1 cellular context compared by ENCODE assay signal in genomic region chr2:119433636-119434327, GRCh38.
TF ChIP-seq lines count a peak whose summit lies in the region.

No MANE protein-coding gene starts in this region.

TF ChIP-seq in HepG2, 621 proteins besides CTCF, POLR2A, EP300 and RAD21 (continued from another document and continues in another):
- peak; percentile 28 for TF ChIP-seq SKI (IDR thresholded peaks at IDR 0.05; ENCODE audit: partially characterized antibody)
- no peak for TF ChIP-seq TBX3 (IDR thresholded peaks at IDR 0.05; ENCODE audit: borderline replicate concordance)
- peak; percentile 90; the same call in 1 of the 2 replicates for TF ChIP-seq MEIS2 (CRISPR knock-in tag; IDR thresholded peaks at IDR 0.05)
- no peak for TF ChIP-seq GTF3A (CRISPR knock-in tag; conservative IDR thresholded peaks at IDR 0.05)
- no peak for TF ChIP-seq PLRG1 (conservative IDR thresholded peaks at IDR 0.05)
- TF ChIP-seq RXRB (CRISPR knock-in tag; IDR thresholded peaks at IDR 0.05; ENCODE audit: borderline replicate concordance) = peak; percentile 86
- TF ChIP-seq MXI1 (IDR thresholded peaks at IDR 0.05; ENCODE audit: borderline replicate concordance, low read depth, low read length) = peak; percentile 49; the same call in 1 of the 3 replicates
- TF ChIP-seq ZNF850 (CRISPR knock-in tag; conservative IDR thresholded peaks at IDR 0.05) = no peak
- TF ChIP-seq, protein P1, sequence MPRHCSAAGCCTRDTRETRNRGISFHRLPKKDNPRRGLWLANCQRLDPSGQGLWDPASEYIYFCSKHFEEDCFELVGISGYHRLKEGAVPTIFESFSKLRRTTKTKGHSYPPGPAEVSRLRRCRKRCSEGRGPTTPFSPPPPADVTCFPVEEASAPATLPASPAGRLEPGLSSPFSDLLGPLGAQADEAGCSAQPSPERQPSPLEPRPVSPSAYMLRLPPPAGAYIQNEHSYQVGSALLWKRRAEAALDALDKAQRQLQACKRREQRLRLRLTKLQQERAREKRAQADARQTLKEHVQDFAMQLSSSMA (CRISPR knock-in tag; IDR thresholded peaks at IDR 0.05) = no peak
- TF ChIP-seq ZNF430 (CRISPR knock-in tag; IDR thresholded peaks at IDR 0.05) = 0 out of 2 replicates have a peak, but pooled peaks have one; percentile 25
- TF ChIP-seq ZNF543 (CRISPR knock-in tag; IDR thresholded peaks at IDR 0.05) = no peak
- TF ChIP-seq PPARG (CRISPR knock-in tag; conservative IDR thresholded peaks at IDR 0.05) = peak; percentile 48; the same call in 1 of the 2 replicates
- no peak for TF ChIP-seq KLF12 (CRISPR knock-in tag; IDR thresholded peaks at IDR 0.05; ENCODE audit: borderline replicate concordance)
- peak; percentile 77; the same call in 1 of the 2 replicates for TF ChIP-seq FOXO1 (CRISPR knock-in tag; IDR thresholded peaks at IDR 0.05)
- peak; percentile 78 for TF ChIP-seq ARID5B (CRISPR knock-in tag; IDR thresholded peaks at IDR 0.05)
- TF ChIP-seq ZFP82 (CRISPR knock-in tag; IDR thresholded peaks at IDR 0.05; ENCODE audit: borderline replicate concordance) = no peak
- TF ChIP-seq ZNF441 (CRISPR knock-in tag; IDR thresholded peaks at IDR 0.05; ENCODE audit: borderline replicate concordance) = peak; percentile 49; the same call in 1 of the 2 replicates
- no peak for TF ChIP-seq ATF7 (IDR thresholded peaks at IDR 0.05)
- TF ChIP-seq ATF7 (CRISPR knock-in tag; IDR thresholded peaks at IDR 0.05) = no peak; the same call in 1 of the 2 replicates
- no peak for TF ChIP-seq MATR3 (CRISPR knock-in tag; IDR thresholded peaks at IDR 0.05)
- TF ChIP-seq SMARCE1 (IDR thresholded peaks at IDR 0.05; ENCODE audit: borderline replicate concordance) = no peak
- no peak for TF ChIP-seq IKZF4 (CRISPR knock-in tag; IDR thresholded peaks at IDR 0.05; ENCODE audit: borderline replicate concordance, low read depth, not compliant biosample characterization)
- peak; percentile 61; the same call in 1 of the 2 replicates for TF ChIP-seq GFI1 (CRISPR knock-in tag; IDR thresholded peaks at IDR 0.05; ENCODE audit: borderline replicate concordance)
- peak; percentile 45; the same call in 1 of the 2 replicates for TF ChIP-seq FOSL2 (CRISPR knock-in tag; IDR thresholded peaks at IDR 0.05)
- TF ChIP-seq MTF1 (CRISPR knock-in tag; IDR thresholded peaks at IDR 0.05) = no peak
- no peak for TF ChIP-seq ZBTB38 (CRISPR knock-in tag; IDR thresholded peaks at IDR 0.05)
- TF ChIP-seq SMYD3 (CRISPR knock-in tag; IDR thresholded peaks at IDR 0.05) = 0 out of 2 replicates have a peak, but pooled peaks have one; percentile 21
- TF ChIP-seq ETV6 (CRISPR knock-in tag; conservative IDR thresholded peaks at IDR 0.05) = no peak
- 0 out of 2 replicates have a peak, but pooled peaks have one; percentile 67 for TF ChIP-seq ZNF317 (CRISPR knock-in tag; IDR thresholded peaks at IDR 0.05)
- peak; percentile 52; the same call in 1 of the 2 replicates for TF ChIP-seq IRF9 (CRISPR knock-in tag; IDR thresholded peaks at IDR 0.05; ENCODE audit: borderline replicate concordance)
- no peak for TF ChIP-seq ZBTB10 (CRISPR knock-in tag; IDR thresholded peaks at IDR 0.05; ENCODE audit: borderline replicate concordance)
- no peak for TF ChIP-seq ZNF782 (CRISPR knock-in tag; IDR thresholded peaks at IDR 0.05; ENCODE audit: borderline replicate concordance)
- no peak for TF ChIP-seq HDAC6 (IDR thresholded peaks at IDR 0.05; ENCODE audit: low read depth, low read length)
- TF ChIP-seq, protein P2, sequence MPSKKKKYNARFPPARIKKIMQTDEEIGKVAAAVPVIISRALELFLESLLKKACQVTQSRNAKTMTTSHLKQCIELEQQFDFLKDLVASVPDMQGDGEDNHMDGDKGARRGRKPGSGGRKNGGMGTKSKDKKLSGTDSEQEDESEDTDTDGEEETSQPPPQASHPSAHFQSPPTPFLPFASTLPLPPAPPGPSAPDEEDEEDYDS (CRISPR knock-in tag; IDR thresholded peaks at IDR 0.05) = peak; percentile 54; the same call in 1 of the 2 replicates
- TF ChIP-seq ZNF549 (CRISPR knock-in tag; IDR thresholded peaks at IDR 0.05) = no peak
- peak; percentile 55 for TF ChIP-seq GATAD2A (CRISPR knock-in tag; IDR thresholded peaks at IDR 0.05)
- TF ChIP-seq CREBL2 (CRISPR knock-in tag; IDR thresholded peaks at IDR 0.05; ENCODE audit: borderline replicate concordance) = no peak
- TF ChIP-seq BCL6 (CRISPR knock-in tag; IDR thresholded peaks at IDR 0.05) = peak; percentile 61
- TF ChIP-seq RCOR2 (CRISPR knock-in tag; IDR thresholded peaks at IDR 0.05) = peak; percentile 52; the same call in 1 of the 2 replicates
- TF ChIP-seq, protein P3, sequence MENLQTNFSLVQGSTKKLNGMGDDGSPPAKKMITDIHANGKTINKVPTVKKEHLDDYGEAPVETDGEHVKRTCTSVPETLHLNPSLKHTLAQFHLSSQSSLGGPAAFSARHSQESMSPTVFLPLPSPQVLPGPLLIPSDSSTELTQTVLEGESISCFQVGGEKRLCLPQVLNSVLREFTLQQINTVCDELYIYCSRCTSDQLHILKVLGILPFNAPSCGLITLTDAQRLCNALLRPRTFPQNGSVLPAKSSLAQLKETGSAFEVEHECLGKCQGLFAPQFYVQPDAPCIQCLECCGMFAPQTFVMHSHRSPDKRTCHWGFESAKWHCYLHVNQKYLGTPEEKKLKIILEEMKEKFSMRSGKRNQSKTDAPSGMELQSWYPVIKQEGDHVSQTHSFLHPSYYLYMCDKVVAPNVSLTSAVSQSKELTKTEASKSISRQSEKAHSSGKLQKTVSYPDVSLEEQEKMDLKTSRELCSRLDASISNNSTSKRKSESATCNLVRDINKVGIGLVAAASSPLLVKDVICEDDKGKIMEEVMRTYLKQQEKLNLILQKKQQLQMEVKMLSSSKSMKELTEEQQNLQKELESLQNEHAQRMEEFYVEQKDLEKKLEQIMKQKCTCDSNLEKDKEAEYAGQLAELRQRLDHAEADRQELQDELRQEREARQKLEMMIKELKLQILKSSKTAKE (CRISPR knock-in tag; IDR thresholded peaks at IDR 0.05; ENCODE audit: borderline replicate concordance) = peak; percentile 67; the same call in 1 of the 2 replicates
- TF ChIP-seq HOXA9 (CRISPR knock-in tag; IDR thresholded peaks at IDR 0.05; ENCODE audit: borderline replicate concordance) = no peak
- peak; percentile 27; the same call in 1 of the 2 replicates for TF ChIP-seq POLR2AphosphoS5 (IDR thresholded peaks at IDR 0.05; ENCODE audit: low read depth, low read length)
- TF ChIP-seq, protein P4, sequence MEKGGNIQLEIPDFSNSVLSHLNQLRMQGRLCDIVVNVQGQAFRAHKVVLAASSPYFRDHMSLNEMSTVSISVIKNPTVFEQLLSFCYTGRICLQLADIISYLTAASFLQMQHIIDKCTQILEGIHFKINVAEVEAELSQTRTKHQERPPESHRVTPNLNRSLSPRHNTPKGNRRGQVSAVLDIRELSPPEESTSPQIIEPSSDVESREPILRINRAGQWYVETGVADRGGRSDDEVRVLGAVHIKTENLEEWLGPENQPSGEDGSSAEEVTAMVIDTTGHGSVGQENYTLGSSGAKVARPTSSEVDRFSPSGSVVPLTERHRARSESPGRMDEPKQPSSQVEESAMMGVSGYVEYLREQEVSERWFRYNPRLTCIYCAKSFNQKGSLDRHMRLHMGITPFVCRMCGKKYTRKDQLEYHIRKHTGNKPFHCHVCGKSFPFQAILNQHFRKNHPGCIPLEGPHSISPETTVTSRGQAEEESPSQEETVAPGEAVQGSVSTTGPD (CRISPR knock-in tag; IDR thresholded peaks at IDR 0.05) = no peak
- TF ChIP-seq ZNF672 (CRISPR knock-in tag; IDR thresholded peaks at IDR 0.05) = no peak
- TF ChIP-seq ZNF816 (CRISPR knock-in tag; IDR thresholded peaks at IDR 0.05; ENCODE audit: borderline replicate concordance) = no peak
- no peak for TF ChIP-seq POLR2AphosphoS2 (IDR thresholded peaks at IDR 0.05; ENCODE audit: low read depth, low read length)
- TF ChIP-seq TOPORS (CRISPR knock-in tag; IDR thresholded peaks at IDR 0.05) = 0 out of 2 replicates have a peak, but pooled peaks have one; percentile 29
- 0 out of 2 replicates have a peak, but pooled peaks have one; percentile 25 for TF ChIP-seq MAFF (IDR thresholded peaks at IDR 0.05; ENCODE audit: low read depth, low read length)
- no peak for TF ChIP-seq ZNF572 (CRISPR knock-in tag; IDR thresholded peaks at IDR 0.05)
- TF ChIP-seq LCORL (IDR thresholded peaks at IDR 0.05) = no peak
- peak; percentile 88 for TF ChIP-seq LCORL (CRISPR knock-in tag; IDR thresholded peaks at IDR 0.05)
- no peak for TF ChIP-seq ZBTB1 (CRISPR knock-in tag; IDR thresholded peaks at IDR 0.05; ENCODE audit: borderline replicate concordance)
- 0 out of 2 replicates have a peak, but pooled peaks have one; percentile 16 for TF ChIP-seq KMT2A (CRISPR knock-in tag; IDR thresholded peaks at IDR 0.05)
- peak; percentile 55 for TF ChIP-seq ZKSCAN8 (CRISPR knock-in tag; IDR thresholded peaks at IDR 0.05; ENCODE audit: borderline replicate concordance)
- TF ChIP-seq ZMYM4 (CRISPR knock-in tag; IDR thresholded peaks at IDR 0.05) = 0 out of 2 replicates have a peak, but pooled peaks have one; percentile 40
- TF ChIP-seq ZNF772 (CRISPR knock-in tag; IDR thresholded peaks at IDR 0.05) = peak; percentile 65; the same call in 1 of the 2 replicates
- no peak for TF ChIP-seq ATF7-NPFF (CRISPR knock-in tag; IDR thresholded peaks at IDR 0.05; ENCODE audit: low read depth)
- TF ChIP-seq ZNF777 (CRISPR knock-in tag; IDR thresholded peaks at IDR 0.05) = no peak
- TF ChIP-seq BRCA1 (CRISPR knock-in tag; IDR thresholded peaks at IDR 0.05) = no peak
- TF ChIP-seq NFATC3 (CRISPR knock-in tag; IDR thresholded peaks at IDR 0.05) = no peak
- no peak for TF ChIP-seq ZNF326 (CRISPR knock-in tag; IDR thresholded peaks at IDR 0.05; ENCODE audit: borderline replicate concordance)
- no peak for TF ChIP-seq CHD4 (IDR thresholded peaks at IDR 0.05; ENCODE audit: borderline replicate concordance, low read length)
- peak; percentile 77; the same call in 1 of the 2 replicates for TF ChIP-seq SIN3A (IDR thresholded peaks at IDR 0.05; ENCODE audit: borderline replicate concordance, low read depth, low read length)
- TF ChIP-seq ZMYM2 (CRISPR knock-in tag; IDR thresholded peaks at IDR 0.05) = no peak
